In the genomic region with DNA sequence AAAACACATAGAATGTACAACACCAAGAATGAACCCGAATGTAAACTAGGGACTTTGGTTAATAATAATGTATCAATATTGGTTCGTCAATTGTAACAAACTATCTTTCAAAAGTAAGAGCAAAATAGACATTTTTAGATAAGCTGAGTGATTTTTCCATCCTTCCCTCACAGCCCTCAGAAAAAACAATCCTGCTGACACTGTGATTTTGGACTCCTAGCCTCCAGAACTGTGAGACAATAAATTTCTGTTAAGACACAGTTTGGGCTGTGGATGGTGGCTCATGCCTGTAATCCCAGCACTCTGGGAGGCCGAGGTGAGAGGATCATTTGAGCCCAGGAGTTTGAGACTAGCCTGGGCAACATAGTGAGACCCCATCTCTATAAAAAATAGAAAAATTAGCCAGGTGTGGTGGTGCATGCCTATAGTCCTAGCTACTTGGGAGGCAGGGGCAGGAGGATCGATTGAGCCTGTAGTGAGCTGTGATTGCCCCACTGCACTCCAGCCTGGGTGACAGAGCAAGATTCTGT, we compare ENCODE assay signal across 6 cellular contexts. TPM values are rescaled to one million over a fixed set of nuclear protein-coding genes. Genes with fewer than 3 reads are reported as not detected.
A peak's percentile ranks its signal among the peaks of the same experiment; 100 is the strongest.
DNase-seq lines count a peak whose midpoint lies in the region; ATAC-seq, FAIRE-seq and TF ChIP-seq lines count a peak whose summit lies in the region.
"Not testable (repeated sequence)": the region's sequence is repeated elsewhere in the genome, so short reads cannot be mapped to it uniquely, and the experiment has no call there.
"Had no signal": no experiment of that assay in that cellular context is flagged by ENCODE, and none has a peak within 500 bp of the region (broad histone marks: within the 10 kb centered on the region; RNA-seq: fewer than 3 reads in every experiment).

No MANE protein-coding gene starts in this region.

- not testable (repeated sequence) for H3F3A ChIP-seq in GM23338 (replicated peaks; ENCODE audit: low read depth)

- not testable (repeated sequence) for H3K27me3 Mint-ChIP-seq in GM23338 (ENCODE audit: insufficient read depth, low read depth, poor library complexity); T-helper 17 cell

- H3K9me1 ChIP-seq in K562 (ENCODE audit: control insufficient read depth, insufficient read depth, low read length), result not testable (repeated sequence)

- H3K4me3 ChIP-seq in GM23338, K562: not testable (repeated sequence)

- H3K4me1 Mint-ChIP-seq in GM23338, result not testable (repeated sequence)
- H3K4me1 Mint-ChIP-seq in T-helper 17 cell, result peaks cover 22% of the 10 kb centered on the region

- not testable (repeated sequence) for H3K27ac Mint-ChIP-seq in GM23338
- peak overlapping the region; percentile 72 for H3K27ac Mint-ChIP-seq in T-helper 17 cell

- TF ChIP-seq CTCF in GM23338 (conservative IDR thresholded peaks at IDR 0.05; ENCODE audit: low read depth in 2 of 2); K562 (IDR thresholded peaks at IDR 0.05 in 2 of 3, conservative IDR thresholded peaks at IDR 0.05 in 1 of 3; ENCODE audit: insufficient read depth in 2 of 3, low read depth in 1 of 3, low read length in 3 of 3): not testable (repeated sequence)

- in situ Hi-C loops in K562 (cut with MboI), result not testable (repeated sequence)

- BruUV-seq in K562 (replicated peaks; lab: Mats Ljungman, UMichigan), result not testable (repeated sequence)

- not testable (repeated sequence) for H3K36me3 ChIP-seq in GM23338 (ENCODE audit: insufficient read depth)
- peaks cover 12% of the 10 kb centered on the region; the same call in 1 of the 3 replicates for H3K36me3 ChIP-seq in K562 (ENCODE audit: control insufficient read depth, insufficient read depth, low read length)

- intact Hi-C loops in K562 (cut with micrococcal nuclease), result not testable (repeated sequence)

- not testable (repeated sequence) for FAIRE-seq in K562 (lab: Jason Lieb, UNC)

- 67% methylated on average over 4 of the region's 4 CpGs for WGBS in K562 (ENCODE audit: insufficient coverage, low coverage, missing lambda C conversion rate)

- TF ChIP-seq EP300 in K562 (IDR thresholded peaks at IDR 0.05; ENCODE audit: low read length), result not testable (repeated sequence)

- not testable (repeated sequence) for H3K9me3 ChIP-seq in T-helper 17 cell (ENCODE audit: control insufficient read depth, low read length, poor library complexity, severe bottlenecking); K562 (replicated peaks; ENCODE audit: control insufficient read depth, insufficient read depth, low read depth, low read length)

- H3K9me3 Mint-ChIP-seq in GM23338, result not testable (repeated sequence)

- DNase-seq in GM23338 (ENCODE audit: low spot score); T-helper 17 cell; K562 (ENCODE audit: extremely low read depth in 1 of 4, low spot score in 3 of 4): not testable (repeated sequence)

- H4K20me1 ChIP-seq in GM23338 (replicated peaks; ENCODE audit: insufficient read depth), result peaks cover 33% of the 10 kb centered on the region
- H4K20me1 ChIP-seq in K562 (replicated peaks; ENCODE audit: control insufficient read depth, insufficient read depth, low read length), result not testable (repeated sequence)

- peaks cover 15% of the 10 kb centered on the region for H3K36me3 Mint-ChIP-seq in GM23338 (ENCODE audit: low read depth)
- not testable (repeated sequence) for H3K36me3 Mint-ChIP-seq in T-helper 17 cell (ENCODE audit: low read depth)

- not testable (repeated sequence) for TF ChIP-seq POLR2A in K562 (conservative IDR thresholded peaks at IDR 0.05)

- CTCF ChIA-PET in K562 (lab: Yijun Ruan, JAX; ENCODE audit: low intra/inter-chr PET ratio), result not testable (repeated sequence)

- H3K4me1 ChIP-seq in GM23338 (ENCODE audit: insufficient read depth), result not testable (repeated sequence)
- H3K4me1 ChIP-seq in K562 (replicated peaks in 1 of 2; ENCODE audit: control insufficient read depth in 2 of 2, insufficient read depth in 2 of 2, low read length in 2 of 2), result peaks cover 7 to 12% of the 10 kb centered on the region in 2 experiments; a peak in 4 of 5 replicates

- not testable (repeated sequence) for H3K27me3 ChIP-seq in GM23338 (ENCODE audit: insufficient read depth); K562 (ENCODE audit: control insufficient read depth in 2 of 2, insufficient read depth in 2 of 2, low read length in 2 of 2)

- not testable (repeated sequence) for H3K9me2 ChIP-seq in GM23338 (ENCODE audit: insufficient read depth)

- not testable (repeated sequence) for H3K4me2 ChIP-seq in GM23338; K562 (ENCODE audit: insufficient read depth, low read length)

- not testable (repeated sequence) for ATAC-seq in GM23338, T-helper 17 cell, K562

- peak overlapping the region; percentile 7; the same call in 1 of the 2 replicates for H3K27ac ChIP-seq in GM23338 (ENCODE audit: low read depth)
- H3K27ac ChIP-seq in K562 (ENCODE audit: extremely low read depth, low read depth, low read length), result not testable (repeated sequence)

- peaks cover 86% of the 10 kb centered on the region for H3K79me2 ChIP-seq in GM23338 (replicated peaks; ENCODE audit: insufficient read depth)
- peaks cover 13% of the 10 kb centered on the region; the same call in 1 of the 3 replicates for H3K79me2 ChIP-seq in K562 (ENCODE audit: control insufficient read depth, insufficient read depth, low read length)

- H3K4me3 Mint-ChIP-seq in GM23338, T-helper 17 cell: not testable (repeated sequence)

- POLR2A ChIA-PET in K562 (lab: Yijun Ruan, JAX), result interaction anchor here (0.5 to 3.3 kb wide), 6 partner anchors 9 to 149 kb away, joined by 3 to 32 read pairs (median 4); a partner anchor contains a TSS

- not testable (repeated sequence) for H3K9ac ChIP-seq in K562 (ENCODE audit: insufficient read depth in 1 of 2, low read depth in 2 of 2, low read length in 2 of 2)

- not testable (repeated sequence) for TF ChIP-seq RAD21 in K562 (CRISPR knock-in tag; conservative IDR thresholded peaks at IDR 0.05 in 1 of 2, IDR thresholded peaks at IDR 0.05 in 1 of 2)

- H2AFZ ChIP-seq in GM23338; K562 (ENCODE audit: low read depth, low read length): not testable (repeated sequence)

RNA-seq across cellular contexts. Expression of a gene that starts 9.3 kb away (rescaled TPM):
- total RNA-seq in GM23338 (2014; rRNA removed; shearing (Covaris generic)), result 60.9 and 68.9 TPM in 2 replicates
- polyA plus RNA-seq in GM23338 (2016; fragmentation: Nextera tagmentation; extraction: Ambion mirVana), result 88.2 and 96.6 TPM in 2 replicates
- total RNA-seq in T-helper 17 cell, result 10 to 100 TPM; 23.1 to 24.4 TPM
- 35.5 and 42.7 TPM in 2 replicates for total RNA-seq in K562 (2011; cell fraction: chromatin; rRNA removed; ENCODE audit: low replicate concordance)
- 45.9 and 51.5 TPM in 2 replicates for total RNA-seq in K562 (2011; cell fraction: nucleolus; rRNA removed)
- 54.7 and 62.0 TPM in 2 replicates for total RNA-seq in K562 (2011; cell fraction: nucleoplasm; rRNA removed)
- 33.4 and 47.6 TPM in 2 replicates for total RNA-seq in K562 (2014; rRNA removed)
- 37.8 and 40.2 TPM in 2 replicates for total RNA-seq in K562 (2014; rRNA removed; fragmentation: Illumina TruSeq; extraction: Trizol)
- 29.7 and 34.6 TPM in 2 replicates for total RNA-seq in K562 (2015; rRNA removed; fragmentation: Illumina TruSeq; extraction: Trizol)
- 57.9 and 60.8 TPM in 2 replicates for total RNA-seq in K562 (2021)
- polyA plus RNA-seq in K562 (2011; rRNA removed), result 45.9 and 53.1 TPM in 2 replicates
- 17.1 and 33.6 TPM in 2 replicates for polyA plus RNA-seq in K562 (2011; cell fraction: cytosol; rRNA removed)
- 13.3 and 16.5 TPM in 2 replicates for polyA plus RNA-seq in K562 (2011; cell fraction: nucleus; rRNA removed)
- 46.0 and 101 TPM in 2 replicates for polyA plus RNA-seq in K562 (2012)
- polyA plus RNA-seq in K562 (2014; fragmentation: Illumina TruSeq; extraction: Trizol), result 31.7 and 32.1 TPM in 2 replicates
- polyA plus RNA-seq in K562 (2014; fragmentation: Nextera tagmentation; extraction: Ambion mirVana), result 10 to 100 TPM; 17.0 to 29.3 TPM
- polyA plus RNA-seq in K562 (2014; rRNA removed), result 43.5 and 45.4 TPM in 2 replicates
- polyA minus RNA-seq in K562 (2011; rRNA and poly(A)+ RNA removed), result 22.5 and 27.6 TPM in 2 replicates
- 56.3 and 58.4 TPM in 2 replicates for polyA minus RNA-seq in K562 (2011; cell fraction: cytosol; rRNA and poly(A)+ RNA removed)
- polyA minus RNA-seq in K562 (2011; cell fraction: nucleus; rRNA and poly(A)+ RNA removed), result 10.6 and 13.2 TPM in 2 replicates

RNA-seq across cellular contexts. Expression of a gene that starts 10.4 kb away (rescaled TPM):
- total RNA-seq in GM23338 (2014; rRNA removed; shearing (Covaris generic)), result 112 and 131 TPM in 2 replicates
- 149 and 154 TPM in 2 replicates for polyA plus RNA-seq in GM23338 (2016; fragmentation: Nextera tagmentation; extraction: Ambion mirVana)
- 10 to 100 TPM; 33.6 to 40.6 TPM for total RNA-seq in T-helper 17 cell
- total RNA-seq in K562 (2011; cell fraction: chromatin; rRNA removed; ENCODE audit: low replicate concordance), result 33.9 and 89.6 TPM in 2 replicates
- 32.2 and 33.0 TPM in 2 replicates for total RNA-seq in K562 (2011; cell fraction: nucleolus; rRNA removed)
- 65.7 and 117 TPM in 2 replicates for total RNA-seq in K562 (2011; cell fraction: nucleoplasm; rRNA removed)
- 36.3 and 40.1 TPM in 2 replicates for total RNA-seq in K562 (2014; rRNA removed)
- 102 and 114 TPM in 2 replicates for total RNA-seq in K562 (2014; rRNA removed; fragmentation: Illumina TruSeq; extraction: Trizol)
- total RNA-seq in K562 (2015; rRNA removed; fragmentation: Illumina TruSeq; extraction: Trizol), result 66.4 and 73.3 TPM in 2 replicates
- 54.4 and 54.9 TPM in 2 replicates for total RNA-seq in K562 (2021)
- 64.1 and 78.0 TPM in 2 replicates for polyA plus RNA-seq in K562 (2011; rRNA removed)
- 12.5 and 39.8 TPM in 2 replicates for polyA plus RNA-seq in K562 (2011; cell fraction: cytosol; rRNA removed)
- polyA plus RNA-seq in K562 (2011; cell fraction: nucleus; rRNA removed), result 11.6 and 25.7 TPM in 2 replicates
- 49.8 and 74.5 TPM in 2 replicates for polyA plus RNA-seq in K562 (2012)
- 85.1 and 99.0 TPM in 2 replicates for polyA plus RNA-seq in K562 (2014; fragmentation: Illumina TruSeq; extraction: Trizol)
- 100 to 1,000 TPM in 1 of 2 experiments, 10 to 100 TPM in 1; 90.9 to 106 TPM for polyA plus RNA-seq in K562 (2014; fragmentation: Nextera tagmentation; extraction: Ambion mirVana)
- 72.3 and 88.8 TPM in 2 replicates for polyA plus RNA-seq in K562 (2014; rRNA removed)
- polyA minus RNA-seq in K562 (2011; rRNA and poly(A)+ RNA removed), result 45.1 and 68.5 TPM in 2 replicates
- polyA minus RNA-seq in K562 (2011; cell fraction: cytosol; rRNA and poly(A)+ RNA removed), result 31.9 and 32.6 TPM in 2 replicates
- polyA minus RNA-seq in K562 (2011; cell fraction: nucleus; rRNA and poly(A)+ RNA removed), result 19.0 and 31.0 TPM in 2 replicates

RNA-seq across cellular contexts. Expression of a gene that starts 12.1 kb away (rescaled TPM):
- 12.0 and 13.0 TPM in 2 replicates for total RNA-seq in GM23338 (2014; rRNA removed; shearing (Covaris generic))
- 8.7 and 9.5 TPM in 2 replicates for polyA plus RNA-seq in GM23338 (2016; fragmentation: Nextera tagmentation; extraction: Ambion mirVana)
- 10 to 100 TPM; 19.9 to 23.2 TPM for total RNA-seq in T-helper 17 cell
- total RNA-seq in K562 (2011; cell fraction: chromatin; rRNA removed; ENCODE audit: low replicate concordance), result 17.1 and 23.9 TPM in 2 replicates
- total RNA-seq in K562 (2011; cell fraction: nucleolus; rRNA removed), result 23.8 and 28.2 TPM in 2 replicates
- 15.8 and 17.0 TPM in 2 replicates for total RNA-seq in K562 (2011; cell fraction: nucleoplasm; rRNA removed)
- total RNA-seq in K562 (2014; rRNA removed), result 15.2 and 19.6 TPM in 2 replicates
- 11.3 and 11.7 TPM in 2 replicates for total RNA-seq in K562 (2014; rRNA removed; fragmentation: Illumina TruSeq; extraction: Trizol)
- 10.7 and 10.9 TPM in 2 replicates for total RNA-seq in K562 (2015; rRNA removed; fragmentation: Illumina TruSeq; extraction: Trizol)
- total RNA-seq in K562 (2021), result 22.8 and 25.9 TPM in 2 replicates
- polyA plus RNA-seq in K562 (2011; rRNA removed), result 12.0 and 12.7 TPM in 2 replicates
- polyA plus RNA-seq in K562 (2011; cell fraction: cytosol; rRNA removed), result 13.7 and 27.1 TPM in 2 replicates
- polyA plus RNA-seq in K562 (2011; cell fraction: nucleus; rRNA removed), result 12.5 and 13.1 TPM in 2 replicates
- 15.7 and 17.3 TPM in 2 replicates for polyA plus RNA-seq in K562 (2012)
- 10.9 and 11.6 TPM in 2 replicates for polyA plus RNA-seq in K562 (2014; fragmentation: Illumina TruSeq; extraction: Trizol)
- polyA plus RNA-seq in K562 (2014; fragmentation: Nextera tagmentation; extraction: Ambion mirVana), result 1 to 10 TPM; 3.1 to 4.8 TPM
- 21.1 and 23.6 TPM in 2 replicates for polyA plus RNA-seq in K562 (2014; rRNA removed)
- 10.1 and 11.8 TPM in 2 replicates for polyA minus RNA-seq in K562 (2011; rRNA and poly(A)+ RNA removed)
- polyA minus RNA-seq in K562 (2011; cell fraction: cytosol; rRNA and poly(A)+ RNA removed), result 6.3 and 8.4 TPM in 2 replicates
- 7.7 and 12.9 TPM in 2 replicates for polyA minus RNA-seq in K562 (2011; cell fraction: nucleus; rRNA and poly(A)+ RNA removed)

RNA-seq across cellular contexts. Expression of a gene that starts 55.2 kb away (rescaled TPM):
- 34.6 and 37.9 TPM in 2 replicates for total RNA-seq in GM23338 (2014; rRNA removed; shearing (Covaris generic))
- polyA plus RNA-seq in GM23338 (2016; fragmentation: Nextera tagmentation; extraction: Ambion mirVana) (16.3 and 18.3 TPM in 2 replicates), K562 (2011; rRNA removed) (0.07 TPM in 2 replicates), K562 (2014; fragmentation: Illumina TruSeq; extraction: Trizol) (0.44 and 0.45 TPM in 2 replicates), K562 (2014; fragmentation: Nextera tagmentation; extraction: Ambion mirVana) (under 1 TPM; 0.13 to 0.14 TPM), K562 (2014; rRNA removed) (0.19 and 0.27 TPM in 2 replicates)
- total RNA-seq in T-helper 17 cell (under 1 TPM in 1 of 2 donors, not detected in 1; 0.02 TPM), K562 (2014; rRNA removed) (0.18 and 0.33 TPM in 2 replicates), K562 (2014; rRNA removed; fragmentation: Illumina TruSeq; extraction: Trizol) (0.40 and 0.51 TPM in 2 replicates), K562 (2015; rRNA removed; fragmentation: Illumina TruSeq; extraction: Trizol) (0.34 and 0.43 TPM in 2 replicates), K562 (2021) (0.34 and 0.47 TPM in 2 replicates)
- total RNA-seq in K562 (2011; cell fraction: chromatin; rRNA removed; ENCODE audit: low replicate concordance), result 0.12 and 0.18 TPM in 2 replicates
- total RNA-seq in K562 (2011; cell fraction: nucleolus; rRNA removed), result under 0.01 and 0.13 TPM in 2 replicates
- total RNA-seq in K562 (2011; cell fraction: nucleoplasm; rRNA removed), result 0.22 and 0.23 TPM in 2 replicates
- polyA plus RNA-seq in K562 (2011; cell fraction: cytosol; rRNA removed), result 0.04 and 0.06 TPM in 2 replicates
- 0.06 and 0.07 TPM in 2 replicates for polyA plus RNA-seq in K562 (2011; cell fraction: nucleus; rRNA removed)
- 0.44 and 1.3 TPM in 2 replicates for polyA plus RNA-seq in K562 (2012)
- polyA minus RNA-seq in K562 (2011; rRNA and poly(A)+ RNA removed), result 0.12 and 0.14 TPM in 2 replicates
- 0.10 and 0.18 TPM in 2 replicates for polyA minus RNA-seq in K562 (2011; cell fraction: cytosol; rRNA and poly(A)+ RNA removed)
- under 0.01 TPM in 2 replicates for polyA minus RNA-seq in K562 (2011; cell fraction: nucleus; rRNA and poly(A)+ RNA removed)
- total RNA-seq: CD4-positive, CD25-positive, alpha-beta regulatory T cell had no signal
- polyA plus RNA-seq: CD14-positive monocyte; CD4-positive, alpha-beta memory T cell; CD4-positive, CD25-positive, alpha-beta regulatory T cell had no signal
